10 cellular contexts compared by ENCODE assay signal in the genomic region with DNA sequence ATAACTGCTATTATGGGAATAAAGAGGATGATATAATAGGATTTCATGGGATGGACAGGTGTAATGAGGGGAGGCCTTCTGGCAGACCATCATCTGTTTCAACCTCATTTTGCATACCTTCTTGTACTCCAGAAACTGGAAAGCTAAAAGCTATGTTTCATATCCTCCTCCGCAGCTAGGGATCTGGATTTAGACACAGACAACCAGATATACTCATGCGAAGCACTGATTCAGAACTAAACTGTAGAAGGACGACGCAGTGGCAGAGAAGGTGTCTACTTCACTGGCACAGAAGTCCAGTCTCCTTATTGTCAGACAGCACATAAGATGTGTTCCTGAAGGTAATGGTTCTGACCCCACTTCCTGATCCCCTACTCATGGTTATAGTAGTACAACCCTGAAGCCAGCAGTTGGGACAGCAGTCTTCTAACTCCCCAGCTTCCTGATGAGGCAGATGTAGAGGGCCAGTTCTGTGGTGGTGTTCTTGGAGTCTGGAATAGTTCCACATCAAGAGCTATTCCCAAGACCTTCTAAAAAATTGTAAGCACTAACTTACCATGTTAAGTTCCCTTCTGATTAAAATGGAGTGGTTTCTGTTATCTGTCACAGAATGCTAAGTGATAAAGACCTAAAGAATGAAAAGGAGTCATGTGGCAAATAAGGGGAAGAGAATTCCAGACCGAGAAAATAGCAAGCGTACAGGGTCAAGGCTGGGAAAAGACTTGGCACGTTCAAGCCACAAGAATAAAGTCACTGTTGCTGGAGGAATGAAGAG.
DNase-seq lines count a peak whose midpoint lies in the region; ATAC-seq, FAIRE-seq and TF ChIP-seq lines count a peak whose summit lies in the region.
"Had no signal": no experiment of that assay in that cellular context is flagged by ENCODE, and none has a peak within 500 bp of the region (broad histone marks: within the 10 kb centered on the region; RNA-seq: fewer than 3 reads in every experiment).

No MANE protein-coding gene starts in this region.

- H3K36me3 Mint-ChIP-seq in CD4-positive, alpha-beta T cell (ENCODE audit: low read depth): no peaks in the 10 kb centered on the region

- H3K4me3 ChIP-seq in GM12878: peak overlapping the region; percentile 29; the same call in 1 of the 2 replicates
- H3K4me3 ChIP-seq in tibial nerve: no peak overlapping the region
- no peak overlapping the region for H3K4me3 ChIP-seq in vagina

- H3K4me2 ChIP-seq in GM12878 (ENCODE audit: control insufficient read depth, insufficient read depth): peak overlapping the region; percentile 51

- peaks cover 31% of the 10 kb centered on the region for H3K4me1 ChIP-seq in GM12878 (ENCODE audit: control insufficient read depth, insufficient read depth, low read length)
- no peaks in the 10 kb centered on the region for H3K4me1 ChIP-seq in tibial nerve
- H3K4me1 ChIP-seq in vagina: no peaks in the 10 kb centered on the region

- H3K9me3 Mint-ChIP-seq in CD4-positive, alpha-beta T cell: no peaks in the 10 kb centered on the region

- H3K27me3 Mint-ChIP-seq in CD4-positive, alpha-beta T cell: peaks cover 10% of the 10 kb centered on the region

- H3K4me1 Mint-ChIP-seq in CD4-positive, alpha-beta T cell (ENCODE audit: low read depth): no peaks in the 10 kb centered on the region

- no peaks in the 10 kb centered on the region for H3K36me3 ChIP-seq in GM12878 (ENCODE audit: control insufficient read depth in 2 of 2, insufficient read depth in 2 of 2, low read length in 1 of 2)
- no peaks in the 10 kb centered on the region for H3K36me3 ChIP-seq in tibial nerve
- H3K36me3 ChIP-seq in vagina: no peaks in the 10 kb centered on the region

- H3K79me2 ChIP-seq in GM12878 (ENCODE audit: control insufficient read depth, insufficient read depth, low read length): no peaks in the 10 kb centered on the region; the same call in 1 of the 2 replicates

- TF ChIP-seq EP300 in GM12878 (IDR thresholded peaks at IDR 0.05; ENCODE audit: borderline replicate concordance in 1 of 2, control insufficient read depth in 1 of 2, low read depth in 2 of 2, low read length in 2 of 2) (peak; percentile 13 to 76; a peak in 2 of 4 replicates), tibial nerve (IDR thresholded peaks at IDR 0.05) (no peak)

- TF ChIP-seq POLR2A in GM12878 (IDR thresholded peaks at IDR 0.05; ENCODE audit: low read depth, low read length) (0 out of 2 replicates have a peak, but pooled peaks have one; percentile 41), tibial nerve (IDR thresholded peaks at IDR 0.05) (no peak), vagina (IDR thresholded peaks at IDR 0.05) (no peak)

- H2AFZ ChIP-seq in GM12878 (ENCODE audit: control insufficient read depth, low read depth, low read length): peak overlapping the region; percentile 61

- no TSS peak for BruUV-seq in GM12878 (replicated peaks; lab: Mats Ljungman, UMichigan)

- TF ChIP-seq CTCF in GM12878 (IDR thresholded peaks at IDR 0.05 in 2 of 3, conservative IDR thresholded peaks at IDR 0.05 in 1 of 3; ENCODE audit: control insufficient read depth in 2 of 3, extremely low read depth in 1 of 3, insufficient read depth in 1 of 3, low read depth in 3 of 3, low read length in 3 of 3) (no peak), tibial nerve (IDR thresholded peaks at IDR 0.05) (no peak), vagina (IDR thresholded peaks at IDR 0.05) (no peak)
- no peak for TF ChIP-seq CTCF in CD4-positive, alpha-beta T cell (IDR thresholded peaks at IDR 0.05)

- H3K4me3 Mint-ChIP-seq in CD4-positive, alpha-beta T cell: no peak overlapping the region

- peak; percentile 96 for FAIRE-seq in GM12878 (lab: Jason Lieb, UNC)

- TF ChIP-seq RAD21 in GM12878 (IDR thresholded peaks at IDR 0.05; ENCODE audit: insufficient read depth, low read depth, low read length): no peak

- no peaks in the 10 kb centered on the region for H4K20me1 ChIP-seq in GM12878 (ENCODE audit: control insufficient read depth, insufficient read depth)

- H3K27ac Mint-ChIP-seq in CD4-positive, alpha-beta T cell: no peak overlapping the region

- DNase-seq in EH (ENCODE audit: low read depth): peak; percentile 67
- peak; percentile 84 for DNase-seq in GM12878 (ENCODE audit: low read depth, low spot score)
- DNase-seq in tibial nerve (ENCODE audit: low spot score in 2 of 2): no peak
- DNase-seq in CD4-positive, alpha-beta T cell: no peak
- no peak for DNase-seq in activated T-cell treated with anti-CD3 and anti-CD28 coated beads, Interleukin-2, amount 50 U/mL, for 48 hours
- no peak for DNase-seq in vagina (ENCODE audit: extremely low spot score in 2 of 2)
- DNase-seq: C1 segment of cervical spinal cord; stimulated activated CD4-positive, alpha-beta T cell treated with anti-CD3 and anti-CD28 coated beads, Interleukin-2, amount 100 ng/mL, for 24 hours had no signal

- H3K27me3 ChIP-seq in GM12878 (replicated peaks in 1 of 2; ENCODE audit: control insufficient read depth in 2 of 2, insufficient read depth in 2 of 2, low read length in 1 of 2) (no peaks in the 10 kb centered on the region), tibial nerve (no peaks in the 10 kb centered on the region), vagina (no peaks in the 10 kb centered on the region)
- H3K27me3 ChIP-seq in CD4-positive, alpha-beta T cell (ENCODE audit: control insufficient read depth, insufficient read depth, low read length): no peaks in the 10 kb centered on the region

- peak overlapping the region; percentile 68 for H3K9ac ChIP-seq in GM12878 (ENCODE audit: control insufficient read depth, insufficient read depth, low read length)

- H3K9me3 ChIP-seq in GM12878 (replicated peaks; ENCODE audit: control insufficient read depth, insufficient read depth, low read length) (peaks cover 3% of the 10 kb centered on the region), tibial nerve (peaks cover 0 to 2% (median 0%) of the 10 kb centered on the region in 4 donors), vagina (no peaks in the 10 kb centered on the region)
- no peaks in the 10 kb centered on the region for H3K9me3 ChIP-seq in CD4-positive, alpha-beta T cell (ENCODE audit: control insufficient read depth, low read length)

- CTCF ChIA-PET in GM12878 (lab: Yijun Ruan, JAX): interaction anchor here (0.7 to 5.4 kb wide), 6 partner anchors 9 to 101 kb away, joined by 3 to 43 read pairs (median 5); no protein-coding TSS in a partner anchor
- CTCF ChIA-PET in CD4-positive, alpha-beta T cell (lab: Charles Lee): no interaction called here

- in situ Hi-C loops in GM12878 (cut with MboI): no loop called here

- POLR2A ChIA-PET in GM12878 (lab: Charles Lee): interaction anchor here (0.7 to 3.3 kb wide), 8 partner anchors 11 to 253 kb away, joined by 3 to 19 read pairs (median 5); no protein-coding TSS in a partner anchor
- POLR2A ChIA-PET in CD4-positive, alpha-beta T cell (lab: Charles Lee): no interaction called here

- RAD21 ChIA-PET in GM12878 (lab: Charles Lee; ENCODE audit: unreplicated experiment): interaction anchor here (0.8 to 5.6 kb wide), 17 partner anchors 11 to 255 kb away, joined by 3 to 189 read pairs (median 5); no protein-coding TSS in a partner anchor

- SMC1A ChIA-PET in GM12878 (lab: Charles Lee; ENCODE audit: uncharacterized antibody, unreplicated experiment): interaction anchor here (0.7 to 6.0 kb wide), 20 partner anchors 10 to 264 kb away, joined by 3 to 122 read pairs (median 4); no protein-coding TSS in a partner anchor

- intact Hi-C loops in GM12878 (cut with micrococcal nuclease; ENCODE audit: unreplicated experiment): loop anchor here (5.0 kb wide), 1 partner anchor 80 kb away; no protein-coding TSS in a partner anchor
- intact Hi-C loops in CD4-positive, alpha-beta T cell (cut with DNase I, micrococcal nuclease): no loop called here
- intact Hi-C loops in vagina (cut with DNase I): no loop called here

- ATAC-seq in GM21381 (IDR thresholded peaks at IDR 0.05; ENCODE audit: unreplicated experiment) (peak; percentile 51), HG03139 (IDR thresholded peaks at IDR 0.05; ENCODE audit: unreplicated experiment) (peak; percentile 32), GM12878 (peak; percentile 62)
- ATAC-seq in CD4-positive, alpha-beta T cell (ENCODE audit: poor library complexity): no peak

- 38% methylated on average over 7 of the region's 7 CpGs for WGBS in GM12878 (ENCODE audit: insufficient coverage, insufficient replicate concordance, low lambda C conversion rate, missing lambda C conversion rate)
- 64 to 71% methylated on average over 7 of the region's 7 CpGs for WGBS in tibial nerve, 2 donors

- peak overlapping the region; percentile 96 for H3K27ac ChIP-seq in GM12878 (ENCODE audit: control insufficient read depth, insufficient read depth)
- H3K27ac ChIP-seq in tibial nerve: no peak overlapping the region
- H3K27ac ChIP-seq in CD4-positive, alpha-beta T cell (ENCODE audit: low read depth, low read length): no peak overlapping the region
- H3K27ac ChIP-seq in vagina: no peak overlapping the region

TF ChIP-seq in GM12878, 131 proteins besides CTCF, POLR2A, EP300 and RAD21 (continues in another document):
- TF ChIP-seq SREBF2 (IDR thresholded peaks at IDR 0.05; ENCODE audit: low read length) (no peak), TBL1XR1 (IDR thresholded peaks at IDR 0.05; ENCODE audit: low read depth, low read length) (0 out of 2 replicates have a peak, but pooled peaks have one; percentile 20), RUNX3 (IDR thresholded peaks at IDR 0.05; ENCODE audit: low read length) (peak; percentile 75), IKZF1 (conservative IDR thresholded peaks at IDR 0.05) (peak; percentile 88), TCF3 (IDR thresholded peaks at IDR 0.05; ENCODE audit: borderline replicate concordance, insufficient read depth, low read depth, low read length) (no peak), CREB1 (IDR thresholded peaks at IDR 0.05; ENCODE audit: low read depth) (peak; percentile 67)

Comparison
In these comparisons a context has a peak if more than half of its experiments do, and no peak if none do; other contexts are left out.
1. DNase-seq: peak in EH (single experiment) and GM12878 (single experiment); none in tibial nerve (0 of 2), CD4-positive, alpha-beta T cell (0 of 10), activated T-cell treated with anti-CD3 and anti-CD28 coated beads, Interleukin-2, amount 50 U/mL, for 48 hours (0 of 2) and vagina (0 of 2).